ENCODE assay signal across 17 cellular contexts in genomic region chr17:55612691-55613141, GRCh38.
DNase-seq lines count a peak whose midpoint lies in the region; ATAC-seq, FAIRE-seq and TF ChIP-seq lines count a peak whose summit lies in the region.
"Had no signal": no experiment of that assay in that cellular context is flagged by ENCODE, and none has a peak within 500 bp of the region (broad histone marks: within the 10 kb centered on the region; RNA-seq: fewer than 3 reads in every experiment).

No MANE protein-coding gene starts in this region.

- peaks cover 2% of the 10 kb centered on the region for H3K27me3 Mint-ChIP-seq in GM23338 (ENCODE audit: insufficient read depth, low read depth, poor library complexity)
- H3K27me3 Mint-ChIP-seq in glutamatergic neuron (ENCODE audit: unreplicated experiment): no peaks in the 10 kb centered on the region
- H3K27me3 Mint-ChIP-seq: IgD-negative memory B cell had no signal

- in situ Hi-C loops in K562 (cut with MboI): no loop called here

- H3K9ac ChIP-seq in K562 (ENCODE audit: insufficient read depth in 1 of 2, low read depth in 2 of 2, low read length in 2 of 2): no peak overlapping the region
- H3K9ac ChIP-seq: BLaER1 treated with 17β-estradiol and CSF1 and Interleukin-3, amounts not matched to agents 10 nM and 100 nM had no signal

- H3K27ac Mint-ChIP-seq in GM23338 (no peak overlapping the region), glutamatergic neuron (ENCODE audit: unreplicated experiment) (peak overlapping the region; percentile 11)
- H3K27ac Mint-ChIP-seq: IgD-negative memory B cell had no signal

- H3K4me3 Mint-ChIP-seq in GM23338 (no peak overlapping the region), glutamatergic neuron (ENCODE audit: unreplicated experiment) (no peak overlapping the region)
- H3K4me3 Mint-ChIP-seq: IgD-negative memory B cell had no signal

- H3K4me2 ChIP-seq in GM23338 (no peak overlapping the region), K562 (ENCODE audit: insufficient read depth, low read length) (no peak overlapping the region)
- H3K4me2 ChIP-seq: BLaER1 treated with 17β-estradiol and CSF1 and Interleukin-3, amounts not matched to agents 10 nM and 100 nM had no signal

- H3K36me3 ChIP-seq in GM23338 (ENCODE audit: insufficient read depth) (no peaks in the 10 kb centered on the region), K562 (ENCODE audit: control insufficient read depth, insufficient read depth, low read length) (no peaks in the 10 kb centered on the region), sigmoid colon (no peaks in the 10 kb centered on the region)
- H3K36me3 ChIP-seq: BLaER1 treated with 17β-estradiol and CSF1 and Interleukin-3, amounts not matched to agents 10 nM and 100 nM; HAP-1 had no signal

- H3K27ac ChIP-seq in GM23338 (ENCODE audit: low read depth): no peak overlapping the region
- H3K27ac ChIP-seq in K562 (ENCODE audit: extremely low read depth, low read depth, low read length): no peak overlapping the region
- peak overlapping the region in 2 of 4 donors; percentile 16 to 37 for H3K27ac ChIP-seq in sigmoid colon
- H3K27ac ChIP-seq in foreskin keratinocyte: no peak overlapping the region
- H3K27ac ChIP-seq: BLaER1 treated with 17β-estradiol and CSF1 and Interleukin-3, amounts not matched to agents 10 nM and 100 nM had no signal

- no peaks in the 10 kb centered on the region for H3F3A ChIP-seq in GM23338 (replicated peaks; ENCODE audit: low read depth)

- POLR2A ChIA-PET in K562 (lab: Yijun Ruan, JAX): no interaction called here

- CTCF ChIA-PET in K562 (lab: Yijun Ruan, JAX; ENCODE audit: low intra/inter-chr PET ratio): no interaction called here

- H3K9me2 ChIP-seq in GM23338 (ENCODE audit: insufficient read depth): peaks cover 9% of the 10 kb centered on the region

- TF ChIP-seq POLR2A in K562 (conservative IDR thresholded peaks at IDR 0.05) (no peak), sigmoid colon (IDR thresholded peaks at IDR 0.05) (no peak)

- H3K4me1 ChIP-seq in GM23338 (ENCODE audit: insufficient read depth) (0 out of 2 replicates have a peak, but pooled peaks cover 6% of the 10 kb centered on the region), K562 (replicated peaks in 1 of 2; ENCODE audit: control insufficient read depth in 2 of 2, insufficient read depth in 2 of 2, low read length in 2 of 2) (no peaks in the 10 kb centered on the region; a peak in 1 of 5 replicates), sigmoid colon (peaks cover 3 to 56% (median 42%) of the 10 kb centered on the region in 4 donors), foreskin keratinocyte (no peaks in the 10 kb centered on the region)
- H3K4me1 ChIP-seq: HAP-1 had no signal

- TF ChIP-seq RAD21 in K562 (CRISPR knock-in tag; conservative IDR thresholded peaks at IDR 0.05 in 1 of 2, IDR thresholded peaks at IDR 0.05 in 1 of 2): no peak

- H4K20me1 ChIP-seq in GM23338 (replicated peaks; ENCODE audit: insufficient read depth): no peaks in the 10 kb centered on the region
- no peaks in the 10 kb centered on the region for H4K20me1 ChIP-seq in K562 (replicated peaks; ENCODE audit: control insufficient read depth, insufficient read depth, low read length)
- H4K20me1 ChIP-seq: BLaER1 treated with 17β-estradiol and CSF1 and Interleukin-3, amounts not matched to agents 10 nM and 100 nM had no signal

- H3K79me2 ChIP-seq in GM23338 (replicated peaks; ENCODE audit: insufficient read depth): no peaks in the 10 kb centered on the region
- H3K79me2 ChIP-seq in K562 (ENCODE audit: control insufficient read depth, insufficient read depth, low read length): no peaks in the 10 kb centered on the region

- ATAC-seq in GM23338 (no peak), K562 (no peak), GM18870 (IDR thresholded peaks at IDR 0.05; ENCODE audit: unreplicated experiment) (no peak), foreskin keratinocyte (no peak), GM18517 (IDR thresholded peaks at IDR 0.05; ENCODE audit: unreplicated experiment) (no peak)

- H2AFZ ChIP-seq in GM23338: peak overlapping the region; percentile 15; the same call in 1 of the 2 replicates
- H2AFZ ChIP-seq in K562 (ENCODE audit: low read depth, low read length): peak overlapping the region; percentile 40; the same call in 1 of the 2 replicates

- intact Hi-C loops in K562 (cut with micrococcal nuclease) (no loop called here), sigmoid colon (cut with DNase I) (no loop called here)

- no peak overlapping the region for H3K4me3 ChIP-seq in GM23338
- no peak overlapping the region for H3K4me3 ChIP-seq in K562
- H3K4me3 ChIP-seq in sigmoid colon: no peak overlapping the region
- H3K4me3 ChIP-seq: BLaER1 treated with 17β-estradiol and CSF1 and Interleukin-3, amounts not matched to agents 10 nM and 100 nM; HAP-1 had no signal

- TF ChIP-seq EP300 in K562 (IDR thresholded peaks at IDR 0.05; ENCODE audit: low read length) (no peak), sigmoid colon (IDR thresholded peaks at IDR 0.05) (no peak)

- BruUV-seq in K562 (replicated peaks; lab: Mats Ljungman, UMichigan): no TSS peak

- H3K27me3 ChIP-seq in GM23338 (ENCODE audit: insufficient read depth) (no peaks in the 10 kb centered on the region), K562 (ENCODE audit: control insufficient read depth in 2 of 2, insufficient read depth in 2 of 2, low read length in 2 of 2) (peaks cover 0 to 4% of the 10 kb centered on the region in 2 experiments; a peak in 1 of 5 replicates), sigmoid colon (no peaks in the 10 kb centered on the region), foreskin keratinocyte (no peaks in the 10 kb centered on the region)
- H3K27me3 ChIP-seq: BLaER1 treated with 17β-estradiol and CSF1 and Interleukin-3, amounts not matched to agents 10 nM and 100 nM had no signal

- no peak for TF ChIP-seq CTCF in GM23338 (conservative IDR thresholded peaks at IDR 0.05; ENCODE audit: low read depth in 2 of 2)
- TF ChIP-seq CTCF in K562 (IDR thresholded peaks at IDR 0.05 in 2 of 3, conservative IDR thresholded peaks at IDR 0.05 in 1 of 3; ENCODE audit: insufficient read depth in 2 of 3, low read depth in 1 of 3, low read length in 3 of 3): no peak
- no peak for TF ChIP-seq CTCF in glutamatergic neuron (IDR thresholded peaks at IDR 0.05; ENCODE audit: partially characterized antibody, unreplicated experiment)
- TF ChIP-seq CTCF in sigmoid colon (IDR thresholded peaks at IDR 0.05): no peak
- no peak for TF ChIP-seq CTCF in foreskin keratinocyte (conservative IDR thresholded peaks at IDR 0.05)

- no peaks in the 10 kb centered on the region for H3K36me3 Mint-ChIP-seq in GM23338 (ENCODE audit: low read depth)
- no peaks in the 10 kb centered on the region for H3K36me3 Mint-ChIP-seq in glutamatergic neuron (ENCODE audit: unreplicated experiment)
- H3K36me3 Mint-ChIP-seq: IgD-negative memory B cell had no signal

- no peaks in the 10 kb centered on the region for H3K9me1 ChIP-seq in K562 (ENCODE audit: control insufficient read depth, insufficient read depth, low read length)

- H3K4me1 Mint-ChIP-seq in GM23338: peaks cover 11% of the 10 kb centered on the region; the same call in 2 of the 3 replicates
- peaks cover 10% of the 10 kb centered on the region for H3K4me1 Mint-ChIP-seq in glutamatergic neuron (ENCODE audit: low read depth, unreplicated experiment)
- H3K4me1 Mint-ChIP-seq: IgD-negative memory B cell had no signal

- DNase-seq in GM23338 (ENCODE audit: low spot score): no peak
- no peak for DNase-seq in K562 (ENCODE audit: extremely low read depth in 1 of 4, low spot score in 3 of 4)
- DNase-seq in glutamatergic neuron: no peak
- peak; percentile 63 for DNase-seq in sigmoid colon
- no peak for DNase-seq in foreskin keratinocyte
- DNase-seq in activated gamma-delta T cell treated with Interleukin-2 at 50 U/mL for 16 hours: no peak
- DNase-seq: DMS 273 treated with DMSO at 0.1 percent for 48 hours, MV-4-11, NCI-H1417 treated with DMSO at 0.1 percent for 48 hours, NCI-H2081, NCI-H510A treated with DMSO at 0.1 percent for 48 hours, RPMI8226 had no signal

- no peak for FAIRE-seq in K562 (lab: Jason Lieb, UNC)

- H3K9me3 ChIP-seq in K562 (replicated peaks; ENCODE audit: control insufficient read depth, insufficient read depth, low read depth, low read length) (no peaks in the 10 kb centered on the region), sigmoid colon (no peaks in the 10 kb centered on the region)
- H3K9me3 ChIP-seq: BLaER1 treated with 17β-estradiol and CSF1 and Interleukin-3, amounts not matched to agents 10 nM and 100 nM; HAP-1 had no signal

- 16% methylated on average over 6 of the region's 6 CpGs for WGBS in K562 (ENCODE audit: insufficient coverage, low coverage, missing lambda C conversion rate)
- 71 to 78% methylated on average over 6 of the region's 6 CpGs for WGBS in sigmoid colon, 2 donors

- H3K9me3 Mint-ChIP-seq in GM23338 (no peaks in the 10 kb centered on the region), glutamatergic neuron (ENCODE audit: unreplicated experiment) (peaks cover 2% of the 10 kb centered on the region)
- H3K9me3 Mint-ChIP-seq: IgD-negative memory B cell had no signal

TF ChIP-seq in GM23338, 12 proteins besides CTCF, POLR2A, EP300 and RAD21 (continues in another document):
- TF ChIP-seq JUNB (IDR thresholded peaks at IDR 0.05; ENCODE audit: unreplicated experiment): no peak

TF ChIP-seq in K562, 482 proteins besides CTCF, POLR2A, EP300 and RAD21 (continues in another document):
- no peak for TF ChIP-seq TFAM (CRISPR knock-in tag; conservative IDR thresholded peaks at IDR 0.05)
- no peak for TF ChIP-seq MECOM (CRISPR knock-in tag; IDR thresholded peaks at IDR 0.05)
- no peak for TF ChIP-seq BRF2 (IDR thresholded peaks at IDR 0.05; ENCODE audit: borderline replicate concordance, insufficient read depth, insufficient read length)
- TF ChIP-seq GATA2 (CRISPR knock-in tag; IDR thresholded peaks at IDR 0.05): no peak
- TF ChIP-seq ZC3H4 (CRISPR knock-in tag; IDR thresholded peaks at IDR 0.05; ENCODE audit: borderline replicate concordance): no peak
